28 cellular contexts compared by ENCODE assay signal in the genomic region with DNA sequence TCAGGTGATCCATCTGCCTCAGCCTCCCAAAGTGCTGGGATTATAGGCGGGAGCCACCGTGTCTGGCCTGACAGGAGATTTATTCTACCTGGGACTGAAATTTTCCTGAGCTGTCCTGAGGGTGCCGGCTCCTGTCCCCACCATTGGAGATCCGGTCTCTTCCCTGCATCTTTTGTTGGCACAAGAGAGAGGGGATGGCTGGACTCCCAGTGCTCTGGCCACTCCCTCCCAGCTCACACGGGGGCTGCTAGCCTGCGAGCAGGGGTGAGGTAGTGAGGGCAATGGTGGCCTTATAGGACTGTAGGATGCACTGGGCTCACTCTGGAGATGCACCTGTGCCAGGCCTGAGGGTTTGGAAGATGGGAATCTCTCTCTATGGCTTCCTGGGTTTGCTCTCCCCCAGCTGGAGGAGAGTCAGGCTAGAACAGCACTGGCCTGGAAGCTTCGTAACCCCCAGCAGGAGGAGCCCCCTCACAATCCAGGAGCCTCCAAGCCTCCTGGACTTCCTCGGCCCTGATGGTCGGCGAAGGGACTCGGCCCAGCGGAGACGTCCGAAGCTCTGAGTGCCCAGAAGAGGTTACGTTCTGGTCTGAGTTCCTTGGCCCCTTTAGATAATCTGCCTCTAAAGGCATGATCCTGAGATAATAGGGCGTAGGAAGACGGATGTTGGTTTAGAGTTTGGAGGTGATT.
"Had no signal": no experiment of that assay in that cellular context is flagged by ENCODE, and none has a peak within 500 bp of the region (broad histone marks: within the 10 kb centered on the region; RNA-seq: fewer than 3 reads in every experiment).

No MANE protein-coding gene starts in this region.

- H3K9me3 ChIP-seq: lower lobe of right lung, neutrophil, psoas muscle, stomach, testis, thyroid gland, transverse colon, upper lobe of left lung, vagina had no signal

- H3K9me3 Mint-ChIP-seq: naive thymus-derived CD8-positive, alpha-beta T cell; nephron; stimulated activated naive B cell treated with anti-CD40 and anti-IgM and Interleukin-4, amounts not matched to agents 10 μg/mL and 1 μg/mL and 100 μg/mL, for 72 hours had no signal

- H3K4me3 ChIP-seq: lower lobe of right lung, psoas muscle, skin epidermis, stomach, testis, thyroid gland, transverse colon, upper lobe of left lung, vagina had no signal

- H3K27ac Mint-ChIP-seq: naive thymus-derived CD8-positive, alpha-beta T cell; nephron; stimulated activated naive B cell treated with anti-CD40 and anti-IgM and Interleukin-4, amounts not matched to agents 10 μg/mL and 1 μg/mL and 100 μg/mL, for 72 hours had no signal

- H3K36me3 Mint-ChIP-seq: naive thymus-derived CD8-positive, alpha-beta T cell; stimulated activated naive B cell treated with anti-CD40 and anti-IgM and Interleukin-4, amounts not matched to agents 10 μg/mL and 1 μg/mL and 100 μg/mL, for 72 hours had no signal

- DNase-seq: hippocampal formation; kidney glomerular epithelial cell; left cardiac atrium; lower lobe of right lung; mammary epithelial cell; mesenchymal stem cell; naive thymus-derived CD8-positive, alpha-beta T cell; occipital lobe; stimulated activated CD4-positive, alpha-beta T cell treated with anti-CD3 and anti-CD28 coated beads, Interleukin-12 subunit alpha, Interleukin-12 subunit beta, amount 100 ng/mL, for 4 hours; stimulated activated CD4-positive, alpha-beta T cell treated with anti-CD3 and anti-CD28 coated beads, Interleukin-15, amount 100 ng/mL, for 24 hours; stimulated activated CD4-positive, alpha-beta T cell treated with anti-CD3 and anti-CD28 coated beads, Interleukin-2, amount 100 ng/mL, for 24 hours; stimulated activated CD4-positive, alpha-beta T cell treated with anti-CD3 and anti-CD28 coated beads, Interleukin-4, amount 100 ng/mL, for 1 hour; stimulated activated naive B cell treated with anti-CD40 and anti-IgM and Interleukin-4, amounts not matched to agents 10 μg/mL and 1 μg/mL and 100 μg/mL, for 72 hours; stimulated activated naive CD8-positive, alpha-beta T cell treated with anti-CD3 and anti-CD28 coated beads, Interleukin-15, Interleukin-2, amounts not matched to agents 100 U/mL and 50 U/mL, for 24 hours; stomach; testis; thyroid gland; transverse colon had no signal

- H3K27ac ChIP-seq: lower lobe of right lung, neutrophil, parathyroid adenoma, psoas muscle, skin epidermis, stomach, testis, thyroid gland, transverse colon, upper lobe of left lung, vagina had no signal

- FAIRE-seq: keratinocyte had no signal

- H3K4me3 Mint-ChIP-seq: naive thymus-derived CD8-positive, alpha-beta T cell; nephron; stimulated activated naive B cell treated with anti-CD40 and anti-IgM and Interleukin-4, amounts not matched to agents 10 μg/mL and 1 μg/mL and 100 μg/mL, for 72 hours had no signal

- H3K27me3 ChIP-seq: neutrophil, testis, thyroid gland, upper lobe of left lung, vagina had no signal

- H3K79me2 ChIP-seq: parathyroid adenoma had no signal

- H2AFZ ChIP-seq: parathyroid adenoma had no signal

- H3K36me3 ChIP-seq: lower lobe of right lung, neutrophil, stomach, thyroid gland, transverse colon, upper lobe of left lung, vagina had no signal

- ATAC-seq: left cardiac atrium; left lobe of liver; lower lobe of right lung; naive thymus-derived CD8-positive, alpha-beta T cell; psoas muscle; sciatic nerve; stimulated activated naive B cell treated with anti-CD40 and anti-IgM and Interleukin-4, amounts not matched to agents 10 μg/mL and 1 μg/mL and 100 μg/mL, for 72 hours; stimulated activated naive CD8-positive, alpha-beta T cell treated with anti-CD3 and anti-CD28 coated beads, Interleukin-15, Interleukin-2, amounts not matched to agents 100 U/mL and 50 U/mL, for 24 hours had no signal

- H3K4me1 ChIP-seq: parathyroid adenoma, testis, thyroid gland, transverse colon, vagina had no signal

- H3K9ac ChIP-seq: parathyroid adenoma had no signal
